Comparison of ENCODE assay signal across 8 cellular contexts in the genomic region with DNA sequence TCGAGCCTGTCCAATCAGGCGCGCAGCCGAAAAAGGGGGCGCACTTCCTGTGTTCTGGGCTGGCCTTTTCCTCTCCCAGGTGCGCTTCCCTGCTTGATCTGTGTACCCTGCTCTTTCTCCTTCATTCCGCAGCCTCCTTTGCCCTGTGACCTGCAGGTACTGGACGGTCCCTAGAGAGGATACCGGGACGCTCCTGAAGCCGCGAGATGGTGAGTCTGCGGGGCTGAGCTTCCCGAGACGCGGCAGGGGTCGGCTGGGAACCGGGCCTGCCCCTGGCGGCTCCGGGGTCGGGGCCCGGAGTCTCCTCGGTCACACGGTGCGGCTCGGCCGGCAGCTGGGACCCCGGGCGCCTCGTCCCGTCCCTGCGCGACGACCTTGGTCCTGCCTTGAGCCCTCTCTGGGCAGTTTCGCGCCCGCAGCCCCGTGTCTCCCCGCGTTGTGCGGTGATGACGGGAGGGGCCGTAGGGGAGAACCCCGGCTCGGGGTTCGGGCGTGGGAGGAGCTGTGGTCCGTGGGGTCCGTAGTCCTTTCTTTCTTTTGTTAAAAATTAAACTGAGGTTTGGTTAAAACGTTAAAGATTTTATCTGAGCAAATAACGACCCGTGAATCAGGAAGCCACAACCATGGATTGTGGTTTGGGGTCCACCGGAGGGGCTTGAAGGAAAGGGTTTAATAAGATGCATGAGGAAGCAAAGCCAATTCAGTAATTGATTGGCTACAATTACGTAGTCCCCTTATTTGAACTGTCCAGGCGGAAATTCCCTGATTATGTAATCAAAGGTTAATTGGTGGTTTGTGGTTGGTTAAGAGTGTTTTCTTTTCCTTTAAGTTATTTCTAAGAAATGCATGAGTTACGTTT.
DNase-seq lines count a peak whose midpoint lies in the region; ATAC-seq, FAIRE-seq and TF ChIP-seq lines count a peak whose summit lies in the region.

No MANE protein-coding gene starts in this region.

- TF ChIP-seq POLR2A in H54 (IDR thresholded peaks at IDR 0.05; ENCODE audit: low read depth, low read length), result no peak

- intact Hi-C loops in mucosa of descending colon (cut with DNase I, micrococcal nuclease), result no loop called here

- peak overlapping the region; percentile 90 for H3K4me3 Mint-ChIP-seq in activated CD8-positive, alpha-beta T cell treated with anti-CD3 and anti-CD28 coated beads, Interleukin-2, amount 10 ng/mL, durations not matched to agents 7 days and 5 days
- peak overlapping the region; percentile 89 to 91 for H3K4me3 Mint-ChIP-seq in effector memory CD8-positive, alpha-beta T cell

- no peaks in the 10 kb centered on the region for H3K27me3 Mint-ChIP-seq in activated CD8-positive, alpha-beta T cell treated with anti-CD3 and anti-CD28 coated beads, Interleukin-2, amount 10 ng/mL, durations not matched to agents 7 days and 5 days (ENCODE audit: low read depth)
- H3K27me3 Mint-ChIP-seq in effector memory CD8-positive, alpha-beta T cell, result no peaks in the 10 kb centered on the region

- peaks cover 38% of the 10 kb centered on the region for H3K4me1 Mint-ChIP-seq in activated CD8-positive, alpha-beta T cell treated with anti-CD3 and anti-CD28 coated beads, Interleukin-2, amount 10 ng/mL, durations not matched to agents 7 days and 5 days (ENCODE audit: low read depth)
- peaks cover 23 to 28% of the 10 kb centered on the region in 2 donors for H3K4me1 Mint-ChIP-seq in effector memory CD8-positive, alpha-beta T cell (ENCODE audit: low read depth in 2 of 2)

- CTCF ChIA-PET in activated CD8-positive, alpha-beta T cell treated with anti-CD3 and anti-CD28 coated beads, Interleukin-2, amount 10 ng/mL, durations not matched to agents 7 days and 5 days (lab: Charles Lee), result interaction anchor here (1.6 to 3.3 kb wide), 2 partner anchors 12 to 168 kb away, joined by 4 to 21 read pairs; a partner anchor contains a TSS

- peak overlapping the region; percentile 92 for H3K27ac Mint-ChIP-seq in activated CD8-positive, alpha-beta T cell treated with anti-CD3 and anti-CD28 coated beads, Interleukin-2, amount 10 ng/mL, durations not matched to agents 7 days and 5 days
- peak overlapping the region; percentile 93 to 96 for H3K27ac Mint-ChIP-seq in effector memory CD8-positive, alpha-beta T cell

- POLR2A ChIA-PET in activated CD8-positive, alpha-beta T cell treated with anti-CD3 and anti-CD28 coated beads, Interleukin-2, amount 10 ng/mL, durations not matched to agents 7 days and 5 days (lab: Charles Lee), result interaction anchor here (0.6 to 6.8 kb wide), 4 partner anchors 12 to 193 kb away, joined by 3 to 80 read pairs (median 10); a partner anchor contains a TSS

- H3K27ac ChIP-seq in MM.1S (ENCODE audit: low read length), result no peak overlapping the region

- no peaks in the 10 kb centered on the region for H3K9me3 Mint-ChIP-seq in activated CD8-positive, alpha-beta T cell treated with anti-CD3 and anti-CD28 coated beads, Interleukin-2, amount 10 ng/mL, durations not matched to agents 7 days and 5 days (ENCODE audit: insufficient read depth)
- H3K9me3 Mint-ChIP-seq in effector memory CD8-positive, alpha-beta T cell, result no peaks in the 10 kb centered on the region

- no peaks in the 10 kb centered on the region for H3F3A ChIP-seq in MM.1S (ENCODE audit: insufficient read depth, low read length)

- in situ Hi-C loops in GM13977 (cut with MboI; ENCODE audit: low pct_unique_long_range_greater_than_20kb, low sequenced_read_pairs, unreplicated experiment), result loop anchor here (25.0 kb wide), 2 partner anchors 187 to 188 kb away; a partner anchor contains a TSS

- no peaks in the 10 kb centered on the region for H3K79me2 ChIP-seq in MM.1S (ENCODE audit: low read length)

- FAIRE-seq in H54 (lab: Jason Lieb, UNC) (peak; percentile 41), urothelium cell line (lab: Jason Lieb, UNC) (no peak)

- H3K4me1 ChIP-seq in MM.1S (ENCODE audit: low read length) (no peaks in the 10 kb centered on the region), mucosa of descending colon (ENCODE audit: low read depth) (peaks cover 11% of the 10 kb centered on the region)

- TF ChIP-seq CTCF in GM13977 (IDR thresholded peaks at IDR 0.05; ENCODE audit: extremely low read depth, insufficient read depth, missing control alignments) (peak; percentile 13), MM.1S (IDR thresholded peaks at IDR 0.05; ENCODE audit: low read length) (no peak), mucosa of descending colon (IDR thresholded peaks at IDR 0.05) (no peak)

- DNase-seq in GM13977 (ENCODE audit: low spot score) (peak; percentile 65), H54 (ENCODE audit: insufficient read length, low spot score) (peak; percentile 53), MM.1S (peak; percentile 63), mucosa of descending colon (peak; percentile 94 to 97 (median 94)), urothelium cell line (ENCODE audit: low spot score) (no peak)
- DNase-seq in activated CD8-positive, alpha-beta T cell treated with anti-CD3 and anti-CD28 coated beads, Interleukin-2, amount 10 ng/mL, durations not matched to agents 7 days and 5 days, result peak; percentile 92
- DNase-seq in effector memory CD8-positive, alpha-beta T cell, result peak; percentile 81 to 83 (median 81)
- peak; percentile 80 for DNase-seq in stimulated activated CD8-positive, alpha-beta memory T cell treated with anti-CD3 and anti-CD28 coated beads, Interleukin-4, amount 100 ng/mL, for 24 hours (ENCODE audit: low read depth)

- no peaks in the 10 kb centered on the region for H3K36me3 ChIP-seq in MM.1S (replicated peaks; ENCODE audit: insufficient read depth, low read length)
- peaks cover 3% of the 10 kb centered on the region for H3K36me3 ChIP-seq in mucosa of descending colon (ENCODE audit: low read depth)

- H3K36me3 Mint-ChIP-seq in activated CD8-positive, alpha-beta T cell treated with anti-CD3 and anti-CD28 coated beads, Interleukin-2, amount 10 ng/mL, durations not matched to agents 7 days and 5 days (ENCODE audit: low read depth), result peaks cover 37% of the 10 kb centered on the region
- H3K36me3 Mint-ChIP-seq in effector memory CD8-positive, alpha-beta T cell (ENCODE audit: insufficient read depth), result peaks cover 47% of the 10 kb centered on the region

- H3K4me3 ChIP-seq in MM.1S (ENCODE audit: low read length) (peak overlapping the region; percentile 66), mucosa of descending colon (peak overlapping the region; percentile 86)

- no peaks in the 10 kb centered on the region for H3K27me3 ChIP-seq in MM.1S (replicated peaks; ENCODE audit: insufficient read depth, low read length)

- H3K9me2 ChIP-seq in MM.1S (replicated peaks; ENCODE audit: insufficient read depth, low read length), result no peaks in the 10 kb centered on the region

- H3K9ac ChIP-seq in MM.1S (ENCODE audit: low read length), result peak overlapping the region; percentile 50; the same call in 1 of the 2 replicates

- ATAC-seq in activated CD8-positive, alpha-beta T cell treated with anti-CD3 and anti-CD28 coated beads, Interleukin-2, amount 10 ng/mL, durations not matched to agents 7 days and 5 days, result peak; percentile 82
- ATAC-seq in effector memory CD8-positive, alpha-beta T cell (replicated peaks), result peak; percentile 72
- ATAC-seq in mucosa of descending colon, result peak; percentile 97

- H3K9me3 ChIP-seq in MM.1S (replicated peaks; ENCODE audit: insufficient read depth, low read length) (no peaks in the 10 kb centered on the region), mucosa of descending colon (no peaks in the 10 kb centered on the region)

- peak overlapping the region; percentile 35; the same call in 1 of the 2 replicates for H3K4me2 ChIP-seq in MM.1S (ENCODE audit: low read depth, low read length)

- H2AFZ ChIP-seq in MM.1S (ENCODE audit: low read length), result peak overlapping the region; percentile 69

- H4K20me1 ChIP-seq in MM.1S (ENCODE audit: insufficient read depth, low read length), result no peaks in the 10 kb centered on the region
